In genomic region chr18:70366670-70367069, GRCh38 we compare ENCODE assay signal across 18 cellular contexts.
"Had no signal": no experiment of that assay in that cellular context is flagged by ENCODE, and none has a peak within 500 bp of the region (broad histone marks: within the 10 kb centered on the region; RNA-seq: fewer than 3 reads in every experiment).

No MANE protein-coding gene starts in this region.

- H3K9me3 Mint-ChIP-seq: activated naive CD8-positive, alpha-beta T cell treated with anti-CD3 and anti-CD28 coated beads, Interleukin-2, amount 10 ng/mL, durations not matched to agents 7 days and 5 days; dendritic cell treated with granulocyte-macrophage colony-stimulating factor and Interleukin-4, amounts not matched to agents 40 ng/mL and 50 ng/mL, for 4 days; memory B cell; nephron; T-helper 2 cell treated with Interferon-gamma antibody and Interleukin-4, amounts not matched to agents 5 μg/mL and 100 μg/mL, for 36 hours had no signal

- H3K27ac ChIP-seq: epithelial cell of prostate, gastroesophageal sphincter, pancreas, thoracic aorta had no signal

- ATAC-seq: effector memory CD8-positive, alpha-beta T cell; gastroesophageal sphincter; left ventricle myocardium superior; pancreas; sciatic nerve had no signal

- H3K4me1 ChIP-seq: gastroesophageal sphincter had no signal

- H3K9me3 ChIP-seq: gastroesophageal sphincter, pancreas, thoracic aorta had no signal

- H3K27ac Mint-ChIP-seq: activated naive CD8-positive, alpha-beta T cell treated with anti-CD3 and anti-CD28 coated beads, Interleukin-2, amount 10 ng/mL, durations not matched to agents 7 days and 5 days; dendritic cell treated with granulocyte-macrophage colony-stimulating factor and Interleukin-4, amounts not matched to agents 40 ng/mL and 50 ng/mL, for 4 days; effector memory CD8-positive, alpha-beta T cell; memory B cell; T-helper 2 cell treated with Interferon-gamma antibody and Interleukin-4, amounts not matched to agents 5 μg/mL and 100 μg/mL, for 36 hours had no signal

- FAIRE-seq: pancreas had no signal

- H3K4me3 Mint-ChIP-seq: activated naive CD8-positive, alpha-beta T cell treated with anti-CD3 and anti-CD28 coated beads, Interleukin-2, amount 10 ng/mL, durations not matched to agents 7 days and 5 days; dendritic cell treated with granulocyte-macrophage colony-stimulating factor and Interleukin-4, amounts not matched to agents 40 ng/mL and 50 ng/mL, for 4 days; effector memory CD8-positive, alpha-beta T cell; memory B cell; nephron; T-helper 2 cell treated with Interferon-gamma antibody and Interleukin-4, amounts not matched to agents 5 μg/mL and 100 μg/mL, for 36 hours had no signal

- H3K36me3 Mint-ChIP-seq: activated naive CD8-positive, alpha-beta T cell treated with anti-CD3 and anti-CD28 coated beads, Interleukin-2, amount 10 ng/mL, durations not matched to agents 7 days and 5 days; memory B cell had no signal

- H3K4me1 Mint-ChIP-seq: activated naive CD8-positive, alpha-beta T cell treated with anti-CD3 and anti-CD28 coated beads, Interleukin-2, amount 10 ng/mL, durations not matched to agents 7 days and 5 days; memory B cell had no signal

- DNase-seq: activated CD4-positive, alpha-beta T cell treated with anti-CD3 and anti-CD28 coated beads, Interleukin-2, amount 50 U/mL, for 1 hour; activated naive CD4-positive, alpha-beta T cell; activated naive CD8-positive, alpha-beta T cell treated with anti-CD3 and anti-CD28 coated beads, Interleukin-2, amount 10 ng/mL, durations not matched to agents 7 days and 5 days; activated T-cell treated with anti-CD3 and anti-CD28 coated beads for 4 hours; anterior cingulate cortex; effector memory CD8-positive, alpha-beta T cell; kidney glomerular epithelial cell; left ventricle myocardium superior; pancreas; stimulated activated CD4-positive, alpha-beta T cell treated with anti-CD3 and anti-CD28 coated beads, Interleukin-1b, Interleukin-23, amount 100 ng/mL, for 48 hours had no signal

- H3K4me3 ChIP-seq: gastroesophageal sphincter, pancreas, thoracic aorta had no signal

- H3K27me3 ChIP-seq: pancreas had no signal

- H3K36me3 ChIP-seq: gastroesophageal sphincter, pancreas, thoracic aorta had no signal
